19 cellular contexts compared by ENCODE assay signal in the genomic region with DNA sequence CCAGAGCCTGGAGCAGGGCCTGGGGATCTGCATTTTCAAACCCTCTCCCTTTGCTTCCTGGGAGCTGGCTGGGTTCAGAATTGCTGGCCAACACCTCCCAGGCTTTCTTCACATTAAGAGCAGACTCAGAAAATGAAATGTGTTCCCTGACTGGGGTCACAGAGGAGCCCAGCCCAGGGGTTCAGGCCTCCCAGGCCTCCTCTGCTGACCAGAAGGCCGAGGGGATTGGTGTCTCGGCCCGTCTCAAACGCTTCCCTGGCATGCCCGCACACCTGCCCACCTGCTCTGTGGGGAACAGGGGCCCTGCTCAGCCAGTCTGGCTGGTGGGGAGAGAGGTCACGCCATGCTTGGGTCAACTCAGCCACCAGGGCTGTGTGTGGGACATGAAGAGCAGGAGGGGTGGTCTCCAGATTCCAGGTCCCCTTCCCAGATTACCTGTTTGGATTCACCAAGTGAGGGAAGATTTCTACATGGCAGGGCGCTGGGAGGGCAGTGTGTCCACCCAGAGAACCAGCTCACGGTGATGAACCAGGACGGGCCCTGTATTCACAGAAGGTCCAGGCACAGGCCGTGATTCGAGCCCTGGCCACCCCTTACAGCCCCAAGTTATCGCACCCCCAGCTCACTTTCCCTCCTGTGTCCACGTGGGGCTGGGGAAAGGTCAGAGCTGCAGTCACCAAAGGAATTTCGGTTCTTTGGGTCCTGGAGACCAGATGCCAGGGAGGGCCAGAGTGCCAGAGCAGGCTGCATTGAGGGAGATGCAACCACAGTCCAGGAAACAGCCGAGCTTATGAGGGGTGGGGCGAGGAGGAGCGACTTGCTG.
"Had no signal": no experiment of that assay in that cellular context is flagged by ENCODE, and none has a peak within 500 bp of the region (broad histone marks: within the 10 kb centered on the region; RNA-seq: fewer than 3 reads in every experiment).

No MANE protein-coding gene starts in this region.

- H3K36me3 Mint-ChIP-seq: activated naive CD8-positive, alpha-beta T cell; memory B cell; naive B cell had no signal

- H3K9me3 Mint-ChIP-seq: activated T-helper 1 cell treated with anti-CD3 and anti-CD28 coated beads, Interleukin-12 subunit alpha, Interleukin-12 subunit beta, Interleukin-2, Interleukin-4 antibody, amounts not matched to agents 30 ng/mL and 10 ng/mL and 1 ng/mL, durations not matched to agents 14 hours and 24 hours and 36 hours; memory B cell; neural crest cell had no signal

- H3K27me3 ChIP-seq: esophagus squamous epithelium, hepatocyte, ovary, sigmoid colon, tibial artery, vagina had no signal

- H3K4me3 ChIP-seq: esophagus squamous epithelium, hepatocyte, mucosa of descending colon, ovary, sigmoid colon, tibial artery, vagina had no signal

- H3K4me1 ChIP-seq: vagina had no signal

- H3K4me3 Mint-ChIP-seq: activated naive CD8-positive, alpha-beta T cell; activated T-helper 1 cell treated with anti-CD3 and anti-CD28 coated beads, Interleukin-12 subunit alpha, Interleukin-12 subunit beta, Interleukin-2, Interleukin-4 antibody, amounts not matched to agents 30 ng/mL and 10 ng/mL and 1 ng/mL, durations not matched to agents 14 hours and 24 hours and 36 hours; memory B cell; neural crest cell had no signal

- H3K36me3 ChIP-seq: esophagus squamous epithelium, ovary, sigmoid colon, tibial artery, vagina had no signal

- H3K27ac Mint-ChIP-seq: activated naive CD8-positive, alpha-beta T cell; activated T-helper 1 cell treated with anti-CD3 and anti-CD28 coated beads, Interleukin-12 subunit alpha, Interleukin-12 subunit beta, Interleukin-2, Interleukin-4 antibody, amounts not matched to agents 30 ng/mL and 10 ng/mL and 1 ng/mL, durations not matched to agents 14 hours and 24 hours and 36 hours; memory B cell; naive B cell had no signal

- H3K27ac ChIP-seq: ovary, sigmoid colon, tibial artery, vagina had no signal

- H3K9me3 ChIP-seq: esophagus squamous epithelium, mucosa of descending colon, ovary, sigmoid colon, tibial artery, vagina had no signal

- H2AFZ ChIP-seq: hepatocyte had no signal

- H3K4me2 ChIP-seq: hepatocyte had no signal

- H3K27me3 Mint-ChIP-seq: activated naive CD8-positive, alpha-beta T cell had no signal

- DNase-seq: activated CD4-positive, alpha-beta T cell treated with anti-CD3 and anti-CD28 coated beads for 48 hours; activated CD4-positive, CD25-positive, alpha-beta regulatory T cell; effector memory CD4-positive, alpha-beta T cell; esophagus squamous epithelium; naive B cell; ovary; sigmoid colon; stimulated activated CD4-positive, alpha-beta T cell treated with anti-CD3 and anti-CD28 coated beads, Interleukin-4, amount 100 ng/mL, for 4 hours; stimulated activated naive CD4-positive, alpha-beta T cell; substantia nigra; T1000; tibial artery had no signal
